ENCODE assay signal across 16 cellular contexts in genomic region chr18:58291131-58291530, GRCh38.
DNase-seq lines count a peak whose midpoint lies in the region; ATAC-seq, FAIRE-seq and TF ChIP-seq lines count a peak whose summit lies in the region.
"Had no signal": no experiment of that assay in that cellular context is flagged by ENCODE, and none has a peak within 500 bp of the region (broad histone marks: within the 10 kb centered on the region; RNA-seq: fewer than 3 reads in every experiment).

No MANE protein-coding gene starts in this region.

- RAD21 ChIA-PET in GM12878 (lab: Charles Lee; ENCODE audit: unreplicated experiment) = interaction anchor here (4.9 kb wide), 1 partner anchor 12 kb away, joined by 31 read pairs; no protein-coding TSS in a partner anchor

- no peak overlapping the region for H3K4me3 Mint-ChIP-seq in HFFc6
- H3K4me3 Mint-ChIP-seq: CD4-positive, alpha-beta memory T cell had no signal

- H3K27ac Mint-ChIP-seq in HFFc6 = 0 out of 2 replicates have a peak overlapping the region, but pooled peaks have one; percentile 56
- H3K27ac Mint-ChIP-seq: CD4-positive, alpha-beta memory T cell had no signal

- FAIRE-seq in GM12878 (lab: Jason Lieb, UNC) = no peak
- FAIRE-seq: A204.1, K562 had no signal

- no peaks in the 10 kb centered on the region for H3K27me3 Mint-ChIP-seq in HFFc6 (ENCODE audit: insufficient read depth)

- H3K27ac ChIP-seq in left ventricle myocardium inferior (replicated peaks) (peak overlapping the region; percentile 78), GM12878 (ENCODE audit: control insufficient read depth, insufficient read depth) (no peak overlapping the region), gastrocnemius medialis (peak overlapping the region; percentile 58 to 80 (median 73))

- H3K4me1 Mint-ChIP-seq in HFFc6 (ENCODE audit: low read depth) = peaks cover 46% of the 10 kb centered on the region
- H3K4me1 Mint-ChIP-seq: CD4-positive, alpha-beta memory T cell had no signal

- DNase-seq in left ventricle myocardium inferior = no peak
- no peak for DNase-seq in left ventricle myocardium superior
- DNase-seq in HFFc6 = no peak
- no peak for DNase-seq in GM12878 (ENCODE audit: low read depth, low spot score)
- no peak for DNase-seq in gastrocnemius medialis
- DNase-seq in OCI-M1 (lab: John Stamatoyannopoulos, UW) = no peak
- DNase-seq in inferior parietal cortex (ENCODE audit: extremely low spot score) = no peak
- DNase-seq: CD4-positive, alpha-beta memory T cell; DMS53; H7; NCI-H1105 treated with DMSO at 0.1 percent for 48 hours; NCI-H1694; NCI-H2081 treated with DMSO at 0.1 percent for 48 hours had no signal

- H2AFZ ChIP-seq in GM12878 (ENCODE audit: control insufficient read depth, low read depth, low read length) = no peak overlapping the region

- SMC1A ChIA-PET in GM12878 (lab: Charles Lee; ENCODE audit: uncharacterized antibody, unreplicated experiment) = interaction anchor here (0.7 to 6.5 kb wide), 2 partner anchors 11 to 70 kb away, joined by 3 to 82 read pairs; no protein-coding TSS in a partner anchor

- in situ Hi-C loops in GM12878 (cut with MboI) (no loop called here), gastrocnemius medialis (cut with MboI; ENCODE audit: low sequenced_read_pairs in 4 of 4) (no loop called here)

- no peaks in the 10 kb centered on the region for H3K9me3 ChIP-seq in left ventricle myocardium inferior (replicated peaks)
- H3K9me3 ChIP-seq in GM12878 (replicated peaks; ENCODE audit: control insufficient read depth, insufficient read depth, low read length) = no peaks in the 10 kb centered on the region
- no peaks in the 10 kb centered on the region for H3K9me3 ChIP-seq in gastrocnemius medialis

- no peak for TF ChIP-seq RAD21 in GM12878 (IDR thresholded peaks at IDR 0.05; ENCODE audit: insufficient read depth, low read depth, low read length)

- TF ChIP-seq CTCF in left ventricle myocardium inferior (IDR thresholded peaks at IDR 0.05; ENCODE audit: borderline replicate concordance) (no peak), HFFc6 (IDR thresholded peaks at IDR 0.05) (no peak), GM12878 (IDR thresholded peaks at IDR 0.05 in 2 of 3, conservative IDR thresholded peaks at IDR 0.05 in 1 of 3; ENCODE audit: control insufficient read depth in 2 of 3, extremely low read depth in 1 of 3, insufficient read depth in 1 of 3, low read depth in 3 of 3, low read length in 3 of 3) (no peak), gastrocnemius medialis (IDR thresholded peaks at IDR 0.05 in 4 of 5, conservative IDR thresholded peaks at IDR 0.05 in 1 of 5) (no peak)

- H3K4me3 ChIP-seq in left ventricle myocardium inferior = no peak overlapping the region
- no peak overlapping the region for H3K4me3 ChIP-seq in GM12878
- H3K4me3 ChIP-seq in gastrocnemius medialis = no peak overlapping the region
- H3K4me3 ChIP-seq: K562 had no signal

- 93% methylated on average over 5 of the region's 5 CpGs for WGBS in GM12878 (ENCODE audit: insufficient coverage, insufficient replicate concordance, low lambda C conversion rate, missing lambda C conversion rate)

- no peaks in the 10 kb centered on the region for H3K9me3 Mint-ChIP-seq in HFFc6

- H3K4me1 ChIP-seq in left ventricle myocardium inferior (peaks cover 83% of the 10 kb centered on the region), GM12878 (ENCODE audit: control insufficient read depth, insufficient read depth, low read length) (peaks cover 12% of the 10 kb centered on the region; the same call in 1 of the 2 replicates), gastrocnemius medialis (peaks cover 74 to 75% of the 10 kb centered on the region in 2 donors)

- POLR2A ChIA-PET in GM12878 (lab: Charles Lee) = interaction anchor here (0.8 to 5.0 kb wide), 4 partner anchors 11 to 66 kb away, joined by 3 to 43 read pairs (median 6); no protein-coding TSS in a partner anchor

- H3K9ac ChIP-seq in GM12878 (ENCODE audit: control insufficient read depth, insufficient read depth, low read length) = no peak overlapping the region

- TF ChIP-seq POLR2A in GM12878 (IDR thresholded peaks at IDR 0.05; ENCODE audit: low read depth, low read length) (no peak), gastrocnemius medialis (IDR thresholded peaks at IDR 0.05) (no peak)

- no peak overlapping the region for H3K4me2 ChIP-seq in GM12878 (ENCODE audit: control insufficient read depth, insufficient read depth)

- ATAC-seq in left ventricle myocardium superior (no peak), GM12878 (peak; percentile 53), gastrocnemius medialis (no peak), GM21723 (IDR thresholded peaks at IDR 0.05; ENCODE audit: unreplicated experiment) (no peak)
- ATAC-seq: K562 had no signal

- H3K27me3 ChIP-seq in left ventricle myocardium inferior (ENCODE audit: low read depth) = no peaks in the 10 kb centered on the region
- H3K27me3 ChIP-seq in GM12878 (replicated peaks in 1 of 2; ENCODE audit: control insufficient read depth in 2 of 2, insufficient read depth in 2 of 2, low read length in 1 of 2) = no peaks in the 10 kb centered on the region
- no peaks in the 10 kb centered on the region for H3K27me3 ChIP-seq in gastrocnemius medialis

- H3K79me2 ChIP-seq in GM12878 (ENCODE audit: control insufficient read depth, insufficient read depth, low read length) = no peaks in the 10 kb centered on the region

- TF ChIP-seq EP300 in GM12878 (IDR thresholded peaks at IDR 0.05; ENCODE audit: borderline replicate concordance in 1 of 2, control insufficient read depth in 1 of 2, low read depth in 2 of 2, low read length in 2 of 2) = no peak

- H4K20me1 ChIP-seq in GM12878 (ENCODE audit: control insufficient read depth, insufficient read depth) = no peaks in the 10 kb centered on the region

- H3K36me3 Mint-ChIP-seq in HFFc6 (ENCODE audit: low read depth) = peaks cover 4% of the 10 kb centered on the region; the same call in 1 of the 2 replicates
- H3K36me3 Mint-ChIP-seq: CD4-positive, alpha-beta memory T cell had no signal

- CTCF ChIA-PET in GM12878 (lab: Yijun Ruan, JAX) = interaction anchor here (0.6 to 1.6 kb wide), 2 partner anchors 12 to 110 kb away, joined by 3 to 4 read pairs; no protein-coding TSS in a partner anchor

- H3K36me3 ChIP-seq in left ventricle myocardium inferior (no peaks in the 10 kb centered on the region), GM12878 (ENCODE audit: control insufficient read depth in 2 of 2, insufficient read depth in 2 of 2, low read length in 1 of 2) (no peaks in the 10 kb centered on the region), gastrocnemius medialis (no peaks in the 10 kb centered on the region)

- intact Hi-C loops in left ventricle myocardium inferior (cut with micrococcal nuclease) (no loop called here), left ventricle myocardium superior (cut with micrococcal nuclease) (no loop called here), GM12878 (cut with micrococcal nuclease; ENCODE audit: unreplicated experiment) (no loop called here), gastrocnemius medialis (cut with DNase I; ENCODE audit: low total_unique reads) (no loop called here)

- BruUV-seq in GM12878 (replicated peaks; lab: Mats Ljungman, UMichigan) = no TSS peak

TF ChIP-seq in GM12878, 131 proteins besides CTCF, POLR2A, EP300 and RAD21 (continues in another document):
- TF ChIP-seq BACH1 (IDR thresholded peaks at IDR 0.05; ENCODE audit: borderline replicate concordance) (no peak), EED (IDR thresholded peaks at IDR 0.05; ENCODE audit: low read depth) (peak; percentile 54; the same call in 1 of the 2 replicates), BHLHE40 (IDR thresholded peaks at IDR 0.05; ENCODE audit: borderline replicate concordance in 1 of 2, low read depth in 2 of 2, low read length in 1 of 2) (no peak), IRF4 (IDR thresholded peaks at IDR 0.05; ENCODE audit: low read depth, low read length) (no peak), NRF1 (conservative IDR thresholded peaks at IDR 0.05; ENCODE audit: low read depth, low read length) (no peak), BCLAF1 (IDR thresholded peaks at IDR 0.05) (no peak), YBX1 (IDR thresholded peaks at IDR 0.05) (no peak), HDAC6 (IDR thresholded peaks at IDR 0.05; ENCODE audit: unreplicated experiment) (no peak), BCL11A (IDR thresholded peaks at IDR 0.05; ENCODE audit: low read depth, low read length) (no peak), BMI1 (IDR thresholded peaks at IDR 0.05; ENCODE audit: borderline replicate concordance) (no peak), NR2F1 (conservative IDR thresholded peaks at IDR 0.05) (peak; percentile 74), NR2C2 (IDR thresholded peaks at IDR 0.05; ENCODE audit: borderline replicate concordance, control insufficient read depth, insufficient read length, low read depth) (no peak), SMC3 (IDR thresholded peaks at IDR 0.05; ENCODE audit: borderline replicate concordance, low read length) (no peak), POLR2AphosphoS2 (IDR thresholded peaks at IDR 0.05; ENCODE audit: low read depth, low read length) (no peak), ZNF622 (IDR thresholded peaks at IDR 0.05) (no peak), PML (IDR thresholded peaks at IDR 0.05; ENCODE audit: low read length) (no peak), ZNF274 (IDR thresholded peaks at IDR 0.05; ENCODE audit: insufficient read depth, insufficient read length) (no peak), HCFC1 (IDR thresholded peaks at IDR 0.05; ENCODE audit: low read length) (no peak), SREBF1 (IDR thresholded peaks at IDR 0.05; ENCODE audit: low read length) (no peak)
